Comparison of ENCODE assay signal across 16 cellular contexts in the genomic region with DNA sequence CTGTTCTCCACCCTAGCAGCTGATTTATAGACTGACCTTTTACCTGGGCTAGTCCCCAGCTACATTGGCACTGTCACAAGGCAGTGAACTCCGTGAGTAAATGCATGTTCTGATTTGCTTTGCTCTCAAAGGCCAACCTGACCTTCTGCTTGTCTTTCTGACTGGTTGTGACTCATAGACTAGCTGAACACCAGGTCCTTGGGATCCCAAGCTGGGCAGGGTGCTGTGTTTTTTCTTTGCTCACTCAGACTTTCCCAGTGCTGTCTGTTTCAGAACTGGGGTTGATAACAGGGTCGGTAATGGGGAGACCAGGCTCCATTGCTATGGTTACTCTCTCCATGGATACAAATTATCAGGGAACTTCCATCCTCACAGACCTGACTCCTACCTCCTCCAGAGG. TPM values are rescaled to one million over a fixed set of nuclear protein-coding genes. Genes with fewer than 3 reads are reported as not detected.
DNase-seq lines count a peak whose midpoint lies in the region; ATAC-seq and TF ChIP-seq lines count a peak whose summit lies in the region.
"Had no signal": no experiment of that assay in that cellular context is flagged by ENCODE, and none has a peak within 500 bp of the region (broad histone marks: within the 10 kb centered on the region; RNA-seq: fewer than 3 reads in every experiment).

No MANE protein-coding gene starts in this region.

- H3K27me3 Mint-ChIP-seq in stimulated activated naive B cell treated with anti-CD40 and anti-IgM and Interleukin-4, amounts not matched to agents 10 μg/mL and 1 μg/mL and 100 μg/mL, for 72 hours = peaks cover 16 to 23% of the 10 kb centered on the region in 2 donors

- peak in 1 of 2 donors; percentile 34 for TF ChIP-seq POLR2A in Peyer's patch (IDR thresholded peaks at IDR 0.05)

- H3K27ac ChIP-seq in Peyer's patch = peak overlapping the region in 3 of 4 donors; percentile 29 to 81 (median 76)
- H3K27ac ChIP-seq: KMS-11 had no signal

- peak; percentile 27 to 61 for ATAC-seq in stimulated activated naive B cell treated with anti-CD40 and anti-IgM and Interleukin-4, amounts not matched to agents 10 μg/mL and 1 μg/mL and 100 μg/mL, for 72 hours (replicated peaks)
- ATAC-seq in HG03039 (IDR thresholded peaks at IDR 0.05; ENCODE audit: unreplicated experiment) = no peak
- ATAC-seq: naive thymus-derived CD8-positive, alpha-beta T cell had no signal

- H3K27ac Mint-ChIP-seq in stimulated activated naive B cell treated with anti-CD40 and anti-IgM and Interleukin-4, amounts not matched to agents 10 μg/mL and 1 μg/mL and 100 μg/mL, for 72 hours = no peak overlapping the region
- H3K27ac Mint-ChIP-seq: activated CD4-positive, alpha-beta memory T cell treated with anti-CD3 and anti-CD28 coated beads for 36 hours; activated naive CD4-positive, alpha-beta T cell treated with anti-CD3 and anti-CD28 coated beads for 36 hours; naive thymus-derived CD8-positive, alpha-beta T cell had no signal

- peaks cover 11 to 13% of the 10 kb centered on the region in 2 donors for H3K9me3 Mint-ChIP-seq in stimulated activated naive B cell treated with anti-CD40 and anti-IgM and Interleukin-4, amounts not matched to agents 10 μg/mL and 1 μg/mL and 100 μg/mL, for 72 hours

- no peaks in the 10 kb centered on the region for H3K4me1 ChIP-seq in Peyer's patch

- peak; percentile 19 for DNase-seq in NCI-H748 (lab: John Stamatoyannopoulos, UW; ENCODE audit: unreplicated experiment)
- no peak for DNase-seq in NCI-H748 treated with DMSO at 0.1 percent for 48 hours (lab: John Stamatoyannopoulos, UW)
- peak in 2 of 3 donors; percentile 51 to 76 for DNase-seq in Peyer's patch
- peak; percentile 13 for DNase-seq in hepatic stellate cell (ENCODE audit: low spot score)
- no peak for DNase-seq in stimulated activated naive B cell treated with anti-CD40 and anti-IgM and Interleukin-4, amounts not matched to agents 10 μg/mL and 1 μg/mL and 100 μg/mL, for 72 hours
- no peak for DNase-seq in stimulated activated CD4-positive, alpha-beta T cell treated with anti-CD3 and anti-CD28 coated beads, Interleukin-4, amount 100 ng/mL, for 1 hour
- DNase-seq in NCI-H446 (lab: John Stamatoyannopoulos, UW) = no peak
- DNase-seq: activated CD4-positive, alpha-beta memory T cell treated with anti-CD3 and anti-CD28 coated beads for 36 hours; activated naive CD4-positive, alpha-beta T cell treated with anti-CD3 and anti-CD28 coated beads for 36 hours; GDM1; hypothalamus; naive thymus-derived CD8-positive, alpha-beta T cell; NCI-H510A treated with DMSO at 0.1 percent for 48 hours had no signal

- no peaks in the 10 kb centered on the region for H3K27me3 ChIP-seq in Peyer's patch

- H3K36me3 ChIP-seq in Peyer's patch = no peaks in the 10 kb centered on the region

- no peak for TF ChIP-seq CTCF in Peyer's patch (IDR thresholded peaks at IDR 0.05)

- no peaks in the 10 kb centered on the region for H3K9me3 ChIP-seq in Peyer's patch

- no peaks in the 10 kb centered on the region for H3K36me3 Mint-ChIP-seq in stimulated activated naive B cell treated with anti-CD40 and anti-IgM and Interleukin-4, amounts not matched to agents 10 μg/mL and 1 μg/mL and 100 μg/mL, for 72 hours
- H3K36me3 Mint-ChIP-seq: activated CD4-positive, alpha-beta memory T cell treated with anti-CD3 and anti-CD28 coated beads for 36 hours had no signal

- no peak overlapping the region for H3K4me3 ChIP-seq in Peyer's patch

- H3K4me1 Mint-ChIP-seq in stimulated activated naive B cell treated with anti-CD40 and anti-IgM and Interleukin-4, amounts not matched to agents 10 μg/mL and 1 μg/mL and 100 μg/mL, for 72 hours = no peaks in the 10 kb centered on the region
- H3K4me1 Mint-ChIP-seq: naive thymus-derived CD8-positive, alpha-beta T cell had no signal

- no peak overlapping the region for H3K4me3 Mint-ChIP-seq in stimulated activated naive B cell treated with anti-CD40 and anti-IgM and Interleukin-4, amounts not matched to agents 10 μg/mL and 1 μg/mL and 100 μg/mL, for 72 hours
- H3K4me3 Mint-ChIP-seq: activated CD4-positive, alpha-beta memory T cell treated with anti-CD3 and anti-CD28 coated beads for 36 hours; activated naive CD4-positive, alpha-beta T cell treated with anti-CD3 and anti-CD28 coated beads for 36 hours; naive thymus-derived CD8-positive, alpha-beta T cell had no signal

RNA-seq across cellular contexts. Expression of a gene that starts 35.0 kb away (rescaled TPM):
- total RNA-seq in Peyer's patch = not detected
- total RNA-seq: A673; activated CD4-positive, alpha-beta memory T cell treated with anti-CD3 and anti-CD28 coated beads for 36 hours; activated naive CD4-positive, alpha-beta T cell treated with anti-CD3 and anti-CD28 coated beads for 36 hours; naive thymus-derived CD8-positive, alpha-beta T cell had no signal

Comparison
In these comparisons a context has a peak if more than half of its experiments do, and no peak if none do; other contexts are left out.
1. DNase-seq: peak in NCI-H748 (single experiment), Peyer's patch (2 of 3) and hepatic stellate cell (single experiment); none in NCI-H748 treated with DMSO at 0.1 percent for 48 hours (single experiment), stimulated activated naive B cell treated with anti-CD40 and anti-IgM and Interleukin-4, amounts not matched to agents 10 μg/mL and 1 μg/mL and 100 μg/mL, for 72 hours (single experiment), stimulated activated CD4-positive, alpha-beta T cell treated with anti-CD3 and anti-CD28 coated beads, Interleukin-4, amount 100 ng/mL, for 1 hour (single experiment) and NCI-H446 (0 of 2).